Comparison of ENCODE assay signal across 21 cellular contexts in the genomic region with DNA sequence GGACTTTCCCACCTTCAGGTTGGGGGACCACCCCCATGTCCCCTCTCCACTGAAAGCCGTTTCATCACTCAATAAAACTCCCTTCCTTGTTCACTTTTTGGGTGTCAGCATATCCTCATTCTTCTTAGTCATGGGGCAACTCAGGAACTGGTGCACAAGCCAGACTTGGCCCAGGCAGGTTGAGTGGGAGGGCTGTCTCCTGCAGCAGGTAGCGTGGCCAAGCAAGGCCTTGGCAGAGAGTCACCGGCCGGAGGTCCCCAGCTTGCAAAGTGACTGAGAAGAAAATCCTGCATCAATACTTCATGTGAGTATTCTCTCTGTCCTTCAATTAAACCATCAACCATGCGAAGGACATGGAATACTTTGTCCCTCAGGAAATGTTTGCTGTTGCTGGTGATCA.
DNase-seq lines count a peak whose midpoint lies in the region; ATAC-seq and TF ChIP-seq lines count a peak whose summit lies in the region.
"Had no signal": no experiment of that assay in that cellular context is flagged by ENCODE, and none has a peak within 500 bp of the region (broad histone marks: within the 10 kb centered on the region; RNA-seq: fewer than 3 reads in every experiment).

No MANE protein-coding gene starts in this region.

- H3K9me3 Mint-ChIP-seq in stimulated activated naive CD8-positive, alpha-beta T cell treated with anti-CD3 and anti-CD28 coated beads, Interleukin-15, amount 100 ng/mL, for 72 hours = peaks cover 0 to 16% of the 10 kb centered on the region in 2 donors

- H3K9me3 ChIP-seq in hepatocyte (ENCODE audit: low read depth) = no peaks in the 10 kb centered on the region
- H3K9me3 ChIP-seq in neuronal stem cell (replicated peaks in 1 of 2; ENCODE audit: control insufficient read depth in 2 of 2, insufficient read depth in 1 of 2, low read depth in 1 of 2, low read length in 2 of 2) = peaks cover 0 to 10% of the 10 kb centered on the region in 2 donors
- H3K9me3 ChIP-seq: BE2C, MG63 had no signal

- 89% methylated on average over 5 of the region's 5 CpGs for WGBS in hepatocyte (ENCODE audit: low lambda C conversion rate, missing lambda C conversion rate)
- WGBS in neuronal stem cell (ENCODE audit: extremely low coverage in 2 of 2, insufficient read length in 2 of 2, insufficient replicate concordance in 1 of 2), 2 donors = no CpG with 5 or more reads among the region's 5 CpGs

- H2AK5ac ChIP-seq in neuronal stem cell (ENCODE audit: low read depth, low read length) = peak overlapping the region; percentile 35

- H3K4me3 ChIP-seq in hepatocyte (no peak overlapping the region), neuronal stem cell (ENCODE audit: low read length in 2 of 2) (no peak overlapping the region)
- H3K4me3 ChIP-seq: MG63 had no signal

- peak; percentile 11 for DNase-seq in DMS53 (lab: John Stamatoyannopoulos, UW)
- DNase-seq in DMS53 treated with DMSO at 0.1 percent for 48 hours (lab: John Stamatoyannopoulos, UW; ENCODE audit: unreplicated experiment) = no peak
- no peak for DNase-seq in hepatocyte (ENCODE audit: low spot score)
- DNase-seq in neuronal stem cell (ENCODE audit: low spot score) = no peak
- DNase-seq in stimulated activated naive CD8-positive, alpha-beta T cell treated with anti-CD3 and anti-CD28 coated beads, Interleukin-15, amount 100 ng/mL, for 72 hours = no peak
- no peak for DNase-seq in NCI-H774 (lab: John Stamatoyannopoulos, UW)
- DNase-seq: BE2C; CD8-positive, alpha-beta memory T cell; DMS 273 treated with DMSO at 0.1 percent for 48 hours; KG1; MG63; NCI-H1417; NCI-H1694; NCI-H2029 treated with DMSO at 0.1 percent for 48 hours; NCI-H2227 treated with DMSO at 0.1 percent for 48 hours; NCI-H526 treated with DMSO at 0.1 percent for 48 hours; Right ventricle myocardium superior; RPMI8226 had no signal

- TF ChIP-seq POLR2A in GM18505 (IDR thresholded peaks at IDR 0.05; ENCODE audit: borderline replicate concordance, extremely low read depth, insufficient read depth, insufficient read length) = no peak

- H3K18ac ChIP-seq in neuronal stem cell (ENCODE audit: low read length) = no peak overlapping the region

- H3K36me3 ChIP-seq in hepatocyte (replicated peaks; ENCODE audit: insufficient read depth, low read depth) (no peaks in the 10 kb centered on the region), neuronal stem cell (replicated peaks in 1 of 2; ENCODE audit: control insufficient read depth in 2 of 2, insufficient read depth in 2 of 2, low read length in 2 of 2) (no peaks in the 10 kb centered on the region)
- H3K36me3 ChIP-seq: BE2C, MG63 had no signal

- H3K79me2 ChIP-seq in hepatocyte = no peaks in the 10 kb centered on the region

- TF ChIP-seq CTCF in hepatocyte (IDR thresholded peaks at IDR 0.05; ENCODE audit: poor library complexity) = no peak

- no peaks in the 10 kb centered on the region for H3K79me1 ChIP-seq in neuronal stem cell (ENCODE audit: low read depth, low read length)

- no peaks in the 10 kb centered on the region for H3K27me3 ChIP-seq in hepatocyte
- no peaks in the 10 kb centered on the region for H3K27me3 ChIP-seq in neuronal stem cell (ENCODE audit: control insufficient read depth in 3 of 3, insufficient read depth in 3 of 3, low read depth in 1 of 3, low read length in 3 of 3)
- H3K27me3 ChIP-seq: BE2C had no signal

- no peak for ATAC-seq in stimulated activated naive CD8-positive, alpha-beta T cell treated with anti-CD3 and anti-CD28 coated beads, Interleukin-15, amount 100 ng/mL, for 72 hours
- ATAC-seq in GM18505 (IDR thresholded peaks at IDR 0.05; ENCODE audit: unreplicated experiment) = no peak

- no peaks in the 10 kb centered on the region for H4K20me1 ChIP-seq in hepatocyte (ENCODE audit: insufficient read depth, poor library complexity, severe bottlenecking)

- no peak overlapping the region for H3K23ac ChIP-seq in neuronal stem cell (ENCODE audit: low read depth, low read length, poor library complexity)

- no peak overlapping the region for H3K27ac Mint-ChIP-seq in stimulated activated naive CD8-positive, alpha-beta T cell treated with anti-CD3 and anti-CD28 coated beads, Interleukin-15, amount 100 ng/mL, for 72 hours

- no peaks in the 10 kb centered on the region for H3K27me3 Mint-ChIP-seq in stimulated activated naive CD8-positive, alpha-beta T cell treated with anti-CD3 and anti-CD28 coated beads, Interleukin-15, amount 100 ng/mL, for 72 hours

- H3K27ac ChIP-seq in hepatocyte = peak overlapping the region; percentile 48
- H3K27ac ChIP-seq in neuronal stem cell (replicated peaks; ENCODE audit: low read length) = no peak overlapping the region
- H3K27ac ChIP-seq: 22Rv1 had no signal

- no peak overlapping the region for H2BK15ac ChIP-seq in neuronal stem cell (ENCODE audit: low read length)

- H3K9ac ChIP-seq in neuronal stem cell (ENCODE audit: low read depth, low read length, poor library complexity) = no peak overlapping the region

- H2AFZ ChIP-seq in hepatocyte (no peak overlapping the region), neuronal stem cell (ENCODE audit: low read length) (no peak overlapping the region)

- no peak overlapping the region for H3K4ac ChIP-seq in neuronal stem cell (ENCODE audit: low read length)

- H4K8ac ChIP-seq in neuronal stem cell (ENCODE audit: low read depth, low read length) = no peak overlapping the region

- no peak overlapping the region for H2BK5ac ChIP-seq in neuronal stem cell (ENCODE audit: low read length)

- H3K9me2 ChIP-seq in hepatocyte (replicated peaks; ENCODE audit: insufficient read depth) = no peaks in the 10 kb centered on the region

- no peak overlapping the region for H2BK12ac ChIP-seq in neuronal stem cell (ENCODE audit: low read length)

- H3K4me3 Mint-ChIP-seq in stimulated activated naive CD8-positive, alpha-beta T cell treated with anti-CD3 and anti-CD28 coated beads, Interleukin-15, amount 100 ng/mL, for 72 hours = no peak overlapping the region
- H3K4me3 Mint-ChIP-seq: CD14-positive monocyte; CD8-positive, alpha-beta memory T cell had no signal

- no peak overlapping the region for H3K4me2 ChIP-seq in hepatocyte
- H3K4me2 ChIP-seq in neuronal stem cell (ENCODE audit: insufficient read depth, low read length, poor library complexity, severe bottlenecking) = no peak overlapping the region

- H3K14ac ChIP-seq in neuronal stem cell (ENCODE audit: low read length) = no peak overlapping the region

- H3K4me1 Mint-ChIP-seq in stimulated activated naive CD8-positive, alpha-beta T cell treated with anti-CD3 and anti-CD28 coated beads, Interleukin-15, amount 100 ng/mL, for 72 hours = peaks cover 2% of the 10 kb centered on the region
- H3K4me1 Mint-ChIP-seq: CD14-positive monocyte had no signal

- H4K91ac ChIP-seq in neuronal stem cell (ENCODE audit: low read depth, low read length, poor library complexity) = no peak overlapping the region

- H3K4me1 ChIP-seq in hepatocyte (ENCODE audit: insufficient read depth) = peaks cover 21% of the 10 kb centered on the region
- peaks cover 3 to 5% of the 10 kb centered on the region in 2 donors for H3K4me1 ChIP-seq in neuronal stem cell (ENCODE audit: control insufficient read depth in 2 of 2, insufficient read depth in 1 of 2, low read depth in 1 of 2, low read length in 2 of 2)

- no peak overlapping the region for H2BK120ac ChIP-seq in neuronal stem cell (ENCODE audit: low read depth, low read length)
